In genomic region chr3:59385547-59385946, GRCh38 we compare ENCODE assay signal across 1 cellular context.
TF ChIP-seq lines count a peak whose summit lies in the region.

No MANE protein-coding gene starts in this region.

TF ChIP-seq in SK-N-SH, 30 proteins besides CTCF, POLR2A, EP300 and RAD21 (continued from another document):
- TF ChIP-seq USF2 (IDR thresholded peaks at IDR 0.05; ENCODE audit: borderline replicate concordance, low read depth, low read length): no peak
- no peak for TF ChIP-seq FOSL2 (IDR thresholded peaks at IDR 0.05; ENCODE audit: borderline replicate concordance, low read depth)
- no peak for TF ChIP-seq GABPA (IDR thresholded peaks at IDR 0.05; ENCODE audit: low read depth)
- TF ChIP-seq IRF3 (IDR thresholded peaks at IDR 0.05; ENCODE audit: low read depth, low read length): no peak
- no peak for TF ChIP-seq EZH2phosphoT487 (IDR thresholded peaks at IDR 0.05; ENCODE audit: borderline replicate concordance, low read depth)
- TF ChIP-seq SIN3A (IDR thresholded peaks at IDR 0.05; ENCODE audit: borderline replicate concordance, low read depth, low read length): no peak
- no peak for TF ChIP-seq FOXJ3 (CRISPR knock-in tag; IDR thresholded peaks at IDR 0.05)
- no peak for TF ChIP-seq TCF12 (IDR thresholded peaks at IDR 0.05)
- no peak for TF ChIP-seq RCOR1 (IDR thresholded peaks at IDR 0.05; ENCODE audit: low read length)
- TF ChIP-seq FOXM1 (IDR thresholded peaks at IDR 0.05; ENCODE audit: low read depth): no peak
- TF ChIP-seq YY1 (IDR thresholded peaks at IDR 0.05; ENCODE audit: low read depth): no peak
